In genomic region chr3:189383630-189384029, GRCh38 we compare ENCODE assay signal across 24 cellular contexts.
"Had no signal": no experiment of that assay in that cellular context is flagged by ENCODE, and none has a peak within 500 bp of the region (broad histone marks: within the 10 kb centered on the region; RNA-seq: fewer than 3 reads in every experiment).

No MANE protein-coding gene starts in this region.

- H2AFZ ChIP-seq: hepatocyte had no signal

- FAIRE-seq: islet of Langerhans, small intestine had no signal

- H3K27me3 ChIP-seq: ascending aorta, hepatocyte, testis had no signal

- H3K79me2 ChIP-seq: hepatocyte had no signal

- H3K4me2 ChIP-seq: hepatocyte had no signal

- H3K27ac ChIP-seq: ascending aorta, hepatocyte, testis had no signal

- H3K36me3 Mint-ChIP-seq: naive B cell; stimulated activated effector memory CD8-positive, alpha-beta T cell treated with anti-CD3 and anti-CD28 coated beads, Interleukin-12 subunit alpha, Interleukin-12 subunit beta, amount 100 ng/mL, for 72 hours; type B pancreatic cell had no signal

- H3K4me3 ChIP-seq: ascending aorta, hepatocyte, mucosa of descending colon, testis had no signal

- H3K4me1 ChIP-seq: ascending aorta, testis had no signal

- H3K4me3 Mint-ChIP-seq: activated naive CD4-positive, alpha-beta T cell treated with anti-CD3 and anti-CD28 coated beads, Interleukin-2, amount 50 U/mL, for 24 hours; dendritic cell treated with granulocyte-macrophage colony-stimulating factor and Interleukin-4, amounts not matched to agents 40 ng/mL and 50 ng/mL, for 4 days; neural crest cell; stimulated activated effector memory CD8-positive, alpha-beta T cell treated with anti-CD3 and anti-CD28 coated beads, Interleukin-12 subunit alpha, Interleukin-12 subunit beta, amount 100 ng/mL, for 72 hours; type B pancreatic cell had no signal

- DNase-seq: activated CD4-positive, alpha-beta T cell treated with anti-CD3 and anti-CD28 coated beads, Interleukin-2, amount 50 U/mL, for 1 hour; activated CD4-positive, CD25-positive, alpha-beta regulatory T cell treated with anti-CD3 and anti-CD28 coated beads, Interleukin-2, amount 50 U/mL, for 72 hours; activated CD8-positive, alpha-beta memory T cell treated with anti-CD3 and anti-CD28 coated beads, Interleukin-2, amount 50 U/mL, for 4 hours; activated gamma-delta T cell; effector CD8-positive, alpha-beta T cell; left colon; mucosa of descending colon; naive B cell; right cardiac atrium; small intestine; stimulated activated CD4-positive, alpha-beta T cell treated with anti-CD3 and anti-CD28 coated beads, Interleukin-15, amount 100 ng/mL, for 24 hours; stimulated activated CD4-positive, alpha-beta T cell treated with anti-CD3 and anti-CD28 coated beads, Interleukin-4, amount 100 ng/mL, for 1 hour; T-helper 1 cell; T1000; testis had no signal

- H3K9me3 ChIP-seq: mucosa of descending colon, testis had no signal

- H3K27me3 Mint-ChIP-seq: activated naive CD4-positive, alpha-beta T cell treated with anti-CD3 and anti-CD28 coated beads, Interleukin-2, amount 50 U/mL, for 24 hours; dendritic cell treated with granulocyte-macrophage colony-stimulating factor and Interleukin-4, amounts not matched to agents 40 ng/mL and 50 ng/mL, for 4 days; naive B cell; progenitor cell of endocrine pancreas; type B pancreatic cell had no signal

- H3K4me1 Mint-ChIP-seq: naive B cell; neural crest cell; stimulated activated effector memory CD8-positive, alpha-beta T cell treated with anti-CD3 and anti-CD28 coated beads, Interleukin-12 subunit alpha, Interleukin-12 subunit beta, amount 100 ng/mL, for 72 hours had no signal

- H3K27ac Mint-ChIP-seq: activated naive CD4-positive, alpha-beta T cell treated with anti-CD3 and anti-CD28 coated beads, Interleukin-2, amount 50 U/mL, for 24 hours; dendritic cell treated with granulocyte-macrophage colony-stimulating factor and Interleukin-4, amounts not matched to agents 40 ng/mL and 50 ng/mL, for 4 days; naive B cell; progenitor cell of endocrine pancreas; stimulated activated effector memory CD8-positive, alpha-beta T cell treated with anti-CD3 and anti-CD28 coated beads, Interleukin-12 subunit alpha, Interleukin-12 subunit beta, amount 100 ng/mL, for 72 hours; type B pancreatic cell had no signal

- H3K36me3 ChIP-seq: ascending aorta had no signal
